Comparison of ENCODE assay signal across 8 cellular contexts in the genomic region with DNA sequence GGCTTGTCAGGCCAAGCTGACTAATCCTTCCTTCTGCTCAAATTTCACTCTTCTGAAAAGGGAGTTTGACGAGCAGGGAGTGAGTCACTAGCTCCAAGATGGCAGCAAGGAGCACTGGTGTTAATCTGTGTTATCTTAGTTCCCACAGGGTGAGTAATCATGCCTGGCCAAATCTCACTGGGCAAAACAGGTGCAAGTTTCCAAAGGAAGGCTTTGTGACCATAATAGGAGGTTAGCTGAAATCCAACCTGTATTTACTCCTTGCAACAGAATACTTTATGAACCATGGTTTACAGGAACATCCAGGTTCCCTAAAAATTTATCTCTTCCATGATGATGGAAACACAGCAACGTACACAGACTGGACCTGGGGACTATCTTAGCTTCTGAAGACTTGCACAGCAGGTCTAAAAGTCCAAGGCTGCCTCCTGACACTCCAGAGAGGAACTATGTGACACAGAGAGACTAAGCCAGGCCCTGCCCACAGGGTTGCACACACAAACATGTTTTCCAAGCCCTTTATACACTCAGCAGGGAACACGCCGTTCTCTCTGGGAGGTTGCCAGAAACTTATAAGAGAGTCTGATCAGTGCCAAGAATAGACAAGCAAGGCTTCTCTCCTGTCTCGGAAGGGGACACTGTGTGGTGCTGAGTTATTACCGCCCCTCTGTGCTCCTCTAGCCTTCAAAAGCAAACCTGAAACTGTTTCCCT. TPM values are rescaled to one million over a fixed set of nuclear protein-coding genes. Genes with fewer than 3 reads are reported as not detected.
A peak's percentile ranks its signal among the peaks of the same experiment; 100 is the strongest.
DNase-seq lines count a peak whose midpoint lies in the region; ATAC-seq and TF ChIP-seq lines count a peak whose summit lies in the region.

No MANE protein-coding gene starts in this region.

- peak overlapping the region; percentile 88 for H2AFZ ChIP-seq in SK-N-SH (ENCODE audit: low read depth)

- POLR2A ChIA-PET in SK-N-SH (lab: Yijun Ruan, JAX), result no interaction called here

- H3K36me3 ChIP-seq in SK-N-SH (replicated peaks in 1 of 2; ENCODE audit: control insufficient read depth in 1 of 2, insufficient read depth in 2 of 2, low read length in 1 of 2) (no peaks in the 10 kb centered on the region), ovary (no peaks in the 10 kb centered on the region)

- no peak overlapping the region for H3K9ac ChIP-seq in SK-N-SH

- CTCF ChIA-PET in SK-N-SH (lab: Yijun Ruan, JAX), result interaction anchor here (0.7 to 1.4 kb wide), 3 partner anchors 21 to 137 kb away, joined by 3 to 5 read pairs (median 5); no protein-coding TSS in a partner anchor

- H3K79me2 ChIP-seq in SK-N-SH (ENCODE audit: insufficient read depth), result no peaks in the 10 kb centered on the region

- peaks cover 6% of the 10 kb centered on the region for H3F3A ChIP-seq in SK-N-SH (replicated peaks; ENCODE audit: insufficient read depth)

- DNase-seq in HS-27A (ENCODE audit: low read depth), result peak; percentile 35
- DNase-seq in SK-N-SH, result no peak
- DNase-seq in globus pallidus (ENCODE audit: low spot score), result peak; percentile 85
- peak; percentile 82 to 96 (median 89) for DNase-seq in ovary
- DNase-seq in activated CD8-positive, alpha-beta memory T cell treated with anti-CD3 and anti-CD28 coated beads, Interleukin-2, amount 50 U/mL, for 4 hours, result no peak
- no peak for DNase-seq in activated CD4-positive, alpha-beta T cell treated with anti-CD3 and anti-CD28 coated beads for 48 hours
- no peak for DNase-seq in stimulated activated CD4-positive, alpha-beta T cell treated with anti-CD3 and anti-CD28 coated beads, Interleukin-15, amount 100 ng/mL, for 24 hours

- H3K27me3 ChIP-seq in SK-N-SH (ENCODE audit: insufficient read depth) (peaks cover 23% of the 10 kb centered on the region), ovary (no peaks in the 10 kb centered on the region)

- TF ChIP-seq EP300 in SK-N-SH (IDR thresholded peaks at IDR 0.05; ENCODE audit: borderline replicate concordance in 1 of 2, low read depth in 1 of 2, low read length in 1 of 2), result peak in 1 of 2 experiments; percentile 76; a peak in 1 of 4 replicates
- peak; percentile 90 for TF ChIP-seq EP300 in ovary (IDR thresholded peaks at IDR 0.05)

- H3K4me3 ChIP-seq in SK-N-SH (ENCODE audit: low read depth in 2 of 2, low read length in 1 of 2), result peak overlapping the region in 1 of 2 experiments; percentile 33; a peak in 1 of 4 replicates
- H3K4me3 ChIP-seq in ovary, result peak overlapping the region; percentile 8

- no peak for ATAC-seq in HG03135 (IDR thresholded peaks at IDR 0.05; ENCODE audit: unreplicated experiment)

- H3K9me3 ChIP-seq in SK-N-SH, result no peaks in the 10 kb centered on the region
- H3K9me3 ChIP-seq in ovary, result no peaks in the 10 kb centered on the region

- TF ChIP-seq CTCF in SK-N-SH (IDR thresholded peaks at IDR 0.05), result no peak
- TF ChIP-seq CTCF in ovary (IDR thresholded peaks at IDR 0.05), result no peak

- peak overlapping the region; percentile 64 for H3K4me2 ChIP-seq in SK-N-SH

- peak; percentile 21 for TF ChIP-seq POLR2A in ovary (IDR thresholded peaks at IDR 0.05)

- H3K27ac ChIP-seq in SK-N-SH (ENCODE audit: low read depth in 2 of 2, low read length in 1 of 2) (peak overlapping the region in 1 of 2 experiments; percentile 67; a peak in 2 of 4 replicates), ovary (peak overlapping the region; percentile 82 to 93)

- WGBS in SK-N-SH (ENCODE audit: low lambda C conversion rate), result 7% methylated on average over 6 of the region's 6 CpGs
- 4 to 5% (median 4%) methylated on average over 6 of the region's 6 CpGs for WGBS in ovary, 3 donors

- no peaks in the 10 kb centered on the region for H3K9me2 ChIP-seq in SK-N-SH

- H4K20me1 ChIP-seq in SK-N-SH (ENCODE audit: insufficient read depth), result no peaks in the 10 kb centered on the region

- intact Hi-C loops in ovary (cut with DNase I), result loop anchor here in 3 of 4 donors (5.0 kb wide), 2 partner anchors 47 to 132 kb away; a partner anchor contains a TSS

- H3K4me1 ChIP-seq in SK-N-SH (ENCODE audit: control insufficient read depth in 1 of 2, insufficient read depth in 2 of 2, low read depth in 1 of 2, low read length in 1 of 2) (peaks cover 0 to 14% of the 10 kb centered on the region in 2 experiments; a peak in 3 of 4 replicates), ovary (ENCODE audit: insufficient read depth) (peaks cover 20% of the 10 kb centered on the region)

- TF ChIP-seq RAD21 in SK-N-SH (IDR thresholded peaks at IDR 0.05; ENCODE audit: low read length), result no peak

TF ChIP-seq in SK-N-SH, 30 proteins besides CTCF, POLR2A, EP300 and RAD21 (continues in another document):
- TF ChIP-seq, protein P1, sequence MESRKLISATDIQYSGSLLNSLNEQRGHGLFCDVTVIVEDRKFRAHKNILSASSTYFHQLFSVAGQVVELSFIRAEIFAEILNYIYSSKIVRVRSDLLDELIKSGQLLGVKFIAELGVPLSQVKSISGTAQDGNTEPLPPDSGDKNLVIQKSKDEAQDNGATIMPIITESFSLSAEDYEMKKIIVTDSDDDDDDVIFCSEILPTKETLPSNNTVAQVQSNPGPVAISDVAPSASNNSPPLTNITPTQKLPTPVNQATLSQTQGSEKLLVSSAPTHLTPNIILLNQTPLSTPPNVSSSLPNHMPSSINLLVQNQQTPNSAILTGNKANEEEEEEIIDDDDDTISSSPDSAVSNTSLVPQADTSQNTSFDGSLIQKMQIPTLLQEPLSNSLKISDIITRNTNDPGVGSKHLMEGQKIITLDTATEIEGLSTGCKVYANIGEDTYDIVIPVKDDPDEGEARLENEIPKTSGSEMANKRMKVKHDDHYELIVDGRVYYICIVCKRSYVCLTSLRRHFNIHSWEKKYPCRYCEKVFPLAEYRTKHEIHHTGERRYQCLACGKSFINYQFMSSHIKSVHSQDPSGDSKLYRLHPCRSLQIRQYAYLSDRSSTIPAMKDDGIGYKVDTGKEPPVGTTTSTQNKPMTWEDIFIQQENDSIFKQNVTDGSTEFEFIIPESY (IDR thresholded peaks at IDR 0.05; ENCODE audit: borderline replicate concordance, low read depth), result no peak; the same call in 1 of the 2 replicates
- TF ChIP-seq TEAD4 (IDR thresholded peaks at IDR 0.05; ENCODE audit: borderline replicate concordance, insufficient read depth) (no peak), CHD2 (IDR thresholded peaks at IDR 0.05; ENCODE audit: low read length, partially characterized antibody) (no peak), EZH2phosphoT487 (IDR thresholded peaks at IDR 0.05; ENCODE audit: borderline replicate concordance, low read depth) (no peak), RXRA (IDR thresholded peaks at IDR 0.05; ENCODE audit: borderline replicate concordance, low read depth) (peak; percentile 64; the same call in 1 of the 2 replicates), FOXJ3 (CRISPR knock-in tag; IDR thresholded peaks at IDR 0.05) (no peak), YY1 (IDR thresholded peaks at IDR 0.05; ENCODE audit: low read depth) (peak; percentile 88), SMC3 (IDR thresholded peaks at IDR 0.05; ENCODE audit: low read depth, low read length) (no peak), RFX5 (IDR thresholded peaks at IDR 0.05; ENCODE audit: low read length) (no peak), JUND (IDR thresholded peaks at IDR 0.05) (peak; percentile 99), RCOR1 (IDR thresholded peaks at IDR 0.05; ENCODE audit: low read length) (no peak), FOSL2 (IDR thresholded peaks at IDR 0.05; ENCODE audit: borderline replicate concordance, low read depth) (peak; percentile 98), NFIC (IDR thresholded peaks at IDR 0.05; ENCODE audit: borderline replicate concordance) (peak; percentile 66), SIN3A (IDR thresholded peaks at IDR 0.05; ENCODE audit: borderline replicate concordance, low read depth, low read length) (no peak), FOXM1 (IDR thresholded peaks at IDR 0.05; ENCODE audit: low read depth) (0 out of 2 replicates have a peak, but pooled peaks have one; percentile 22), POLR2AphosphoS5 (IDR thresholded peaks at IDR 0.05; ENCODE audit: low read depth, low read length) (peak; percentile 48; the same call in 1 of the 2 replicates), TCF12 (IDR thresholded peaks at IDR 0.05) (peak; percentile 93)
- TF ChIP-seq, protein P2, sequence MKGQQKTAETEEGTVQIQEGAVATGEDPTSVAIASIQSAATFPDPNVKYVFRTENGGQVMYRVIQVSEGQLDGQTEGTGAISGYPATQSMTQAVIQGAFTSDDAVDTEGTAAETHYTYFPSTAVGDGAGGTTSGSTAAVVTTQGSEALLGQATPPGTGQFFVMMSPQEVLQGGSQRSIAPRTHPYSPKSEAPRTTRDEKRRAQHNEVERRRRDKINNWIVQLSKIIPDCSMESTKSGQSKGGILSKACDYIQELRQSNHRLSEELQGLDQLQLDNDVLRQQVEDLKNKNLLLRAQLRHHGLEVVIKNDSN (IDR thresholded peaks at IDR 0.05; ENCODE audit: borderline replicate concordance, low read depth), result no peak
- TF ChIP-seq, protein P3, sequence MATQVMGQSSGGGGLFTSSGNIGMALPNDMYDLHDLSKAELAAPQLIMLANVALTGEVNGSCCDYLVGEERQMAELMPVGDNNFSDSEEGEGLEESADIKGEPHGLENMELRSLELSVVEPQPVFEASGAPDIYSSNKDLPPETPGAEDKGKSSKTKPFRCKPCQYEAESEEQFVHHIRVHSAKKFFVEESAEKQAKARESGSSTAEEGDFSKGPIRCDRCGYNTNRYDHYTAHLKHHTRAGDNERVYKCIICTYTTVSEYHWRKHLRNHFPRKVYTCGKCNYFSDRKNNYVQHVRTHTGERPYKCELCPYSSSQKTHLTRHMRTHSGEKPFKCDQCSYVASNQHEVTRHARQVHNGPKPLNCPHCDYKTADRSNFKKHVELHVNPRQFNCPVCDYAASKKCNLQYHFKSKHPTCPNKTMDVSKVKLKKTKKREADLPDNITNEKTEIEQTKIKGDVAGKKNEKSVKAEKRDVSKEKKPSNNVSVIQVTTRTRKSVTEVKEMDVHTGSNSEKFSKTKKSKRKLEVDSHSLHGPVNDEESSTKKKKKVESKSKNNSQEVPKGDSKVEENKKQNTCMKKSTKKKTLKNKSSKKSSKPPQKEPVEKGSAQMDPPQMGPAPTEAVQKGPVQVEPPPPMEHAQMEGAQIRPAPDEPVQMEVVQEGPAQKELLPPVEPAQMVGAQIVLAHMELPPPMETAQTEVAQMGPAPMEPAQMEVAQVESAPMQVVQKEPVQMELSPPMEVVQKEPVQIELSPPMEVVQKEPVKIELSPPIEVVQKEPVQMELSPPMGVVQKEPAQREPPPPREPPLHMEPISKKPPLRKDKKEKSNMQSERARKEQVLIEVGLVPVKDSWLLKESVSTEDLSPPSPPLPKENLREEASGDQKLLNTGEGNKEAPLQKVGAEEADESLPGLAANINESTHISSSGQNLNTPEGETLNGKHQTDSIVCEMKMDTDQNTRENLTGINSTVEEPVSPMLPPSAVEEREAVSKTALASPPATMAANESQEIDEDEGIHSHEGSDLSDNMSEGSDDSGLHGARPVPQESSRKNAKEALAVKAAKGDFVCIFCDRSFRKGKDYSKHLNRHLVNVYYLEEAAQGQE (IDR thresholded peaks at IDR 0.05; ENCODE audit: low read depth, low read length), result no peak

RNA-seq across cellular contexts. Expression of a gene that starts 46.3 kb away (rescaled TPM):
- polyA plus RNA-seq in SK-N-SH (2012; rRNA removed) (0.10 and 0.13 TPM in 2 replicates), ovary (100 to 1,000 TPM; 156 to 204 TPM)
- polyA plus RNA-seq in SK-N-SH (2012; cell fraction: cytosol; rRNA removed), result 0.14 and 0.17 TPM in 2 replicates
- polyA plus RNA-seq in SK-N-SH (2012; cell fraction: nucleus; rRNA removed), result 0.22 and 0.23 TPM in 2 replicates
- 100 to 1,000 TPM in 4 of 7 donors, 10 to 100 TPM in 3; 45.9 to 718 (median 185) TPM for total RNA-seq in ovary

Comparison
In these comparisons a context has a peak if more than half of its experiments do, and no peak if none do; other contexts are left out.
1. DNase-seq: peak in HS-27A (single experiment), globus pallidus (single experiment) and ovary (5 of 5); none in SK-N-SH (single experiment), activated CD8-positive, alpha-beta memory T cell treated with anti-CD3 and anti-CD28 coated beads, Interleukin-2, amount 50 U/mL, for 4 hours (single experiment), activated CD4-positive, alpha-beta T cell treated with anti-CD3 and anti-CD28 coated beads for 48 hours (single experiment) and stimulated activated CD4-positive, alpha-beta T cell treated with anti-CD3 and anti-CD28 coated beads, Interleukin-15, amount 100 ng/mL, for 24 hours (single experiment).
2. RNA of a gene that starts 46.3 kb away (polyA plus RNA-seq): 156 to 204 TPM in ovary; 0.10 to 0.23 TPM in SK-N-SH; every median in the first group is over 100 times any median in the second.